Comparison of ENCODE assay signal across 16 cellular contexts in genomic region chr9:81132796-81133195, GRCh38.
"Had no signal": no experiment of that assay in that cellular context is flagged by ENCODE, and none has a peak within 500 bp of the region (broad histone marks: within the 10 kb centered on the region; RNA-seq: fewer than 3 reads in every experiment).

No MANE protein-coding gene starts in this region.

- H3K27me3 ChIP-seq: left lung, transverse colon, vagina had no signal

- DNase-seq: activated CD4-positive, CD25-positive, alpha-beta regulatory T cell treated with anti-CD3 and anti-CD28 coated beads, Interleukin-2, amount 50 U/mL, for 72 hours; activated effector memory CD4-positive, alpha-beta T cell treated with anti-CD3 and anti-CD28 coated beads, Interleukin-2, amount 50 U/mL, for 16 hours; activated naive CD4-positive, alpha-beta T cell treated with anti-CD3 and anti-CD28 coated beads, Interleukin-2, amount 50 U/mL, for 16 hours; activated T-cell treated with anti-CD3 and anti-CD28 coated beads, Interleukin-2, amount 50 U/mL, for 72 hours; hippocampal formation; islet precursor cell; left lung; nephron progenitor cell; occipital lobe; stimulated activated CD4-positive, alpha-beta T cell treated with anti-CD3 and anti-CD28 coated beads, Interleukin-12 subunit alpha, Interleukin-12 subunit beta, amount 100 ng/mL, for 4 hours; stimulated activated CD4-positive, alpha-beta T cell treated with anti-CD3 and anti-CD28 coated beads, Interleukin-1b, Interleukin-23, amount 100 ng/mL, for 48 hours; stimulated activated naive CD4-positive, alpha-beta T cell treated with Interleukin-2 at 50 U/mL for 16 hours; T-helper 2 cell; transverse colon had no signal

- H3K4me3 ChIP-seq: left lung, transverse colon, vagina had no signal

- H3K27ac ChIP-seq: left lung, transverse colon, vagina, VCaP had no signal

- H3K9me3 ChIP-seq: left lung, transverse colon, vagina had no signal

- H3K36me3 ChIP-seq: left lung, transverse colon, vagina had no signal

- H3K4me1 ChIP-seq: left lung, transverse colon, vagina had no signal
